Comparison of ENCODE assay signal across 10 cellular contexts in genomic region chr4:173518419-173519102, GRCh38. TPM values are rescaled to one million over a fixed set of nuclear protein-coding genes. Genes with fewer than 3 reads are reported as not detected.
DNase-seq lines count a peak whose midpoint lies in the region; ATAC-seq and TF ChIP-seq lines count a peak whose summit lies in the region.
"Had no signal": no experiment of that assay in that cellular context is flagged by ENCODE, and none has a peak within 500 bp of the region (broad histone marks: within the 10 kb centered on the region; RNA-seq: fewer than 3 reads in every experiment).

No MANE protein-coding gene starts in this region.

- H3K27me3 ChIP-seq in HUES64 (ENCODE audit: insufficient read depth, low read length) (peaks cover 100% of the 10 kb centered on the region), Caco-2 (replicated peaks; ENCODE audit: control insufficient read depth, insufficient read depth, low read length) (no peaks in the 10 kb centered on the region)

- no peak overlapping the region for H3K27ac ChIP-seq in HUES64 (ENCODE audit: low read depth, low read length)

- H3K36me3 Mint-ChIP-seq in brain: no peaks in the 10 kb centered on the region
- peaks cover 7 to 17% of the 10 kb centered on the region in 2 donors for H3K36me3 Mint-ChIP-seq in stimulated activated naive B cell treated with anti-CD40 and anti-IgM and Interleukin-4, amounts not matched to agents 10 μg/mL and 1 μg/mL and 100 μg/mL, for 72 hours
- H3K36me3 Mint-ChIP-seq in Caco-2 (ENCODE audit: insufficient read depth, unreplicated experiment): no peaks in the 10 kb centered on the region

- TF ChIP-seq CTCF in brain (conservative IDR thresholded peaks at IDR 0.05) (no peak), Caco-2 (IDR thresholded peaks at IDR 0.05; ENCODE audit: insufficient read depth in 1 of 2, low read depth in 1 of 2, low read length in 1 of 2, severe bottlenecking in 1 of 2, unreplicated experiment in 1 of 2) (no peak)

- CTCF ChIA-PET in Caco-2 (lab: Charles Lee): no interaction called here

- H3K4me3 ChIP-seq in HUES64 (ENCODE audit: low read length) (peak overlapping the region; percentile 21; the same call in 1 of the 2 replicates), Caco-2 (ENCODE audit: low read depth, low read length) (no peak overlapping the region)
- H3K4me3 ChIP-seq: GM12878 had no signal

- H3K36me3 ChIP-seq in HUES64 (ENCODE audit: insufficient read depth, low read length): no peaks in the 10 kb centered on the region
- no peaks in the 10 kb centered on the region for H3K36me3 ChIP-seq in Caco-2 (ENCODE audit: control insufficient read depth, insufficient read depth, low read length)

- H3K4me1 Mint-ChIP-seq in brain (peaks cover 44% of the 10 kb centered on the region), Caco-2 (ENCODE audit: low read depth, unreplicated experiment) (no peaks in the 10 kb centered on the region)
- peaks cover 16 to 25% of the 10 kb centered on the region in 2 donors for H3K4me1 Mint-ChIP-seq in stimulated activated naive B cell treated with anti-CD40 and anti-IgM and Interleukin-4, amounts not matched to agents 10 μg/mL and 1 μg/mL and 100 μg/mL, for 72 hours

- DNase-seq in kidney tubule cell (ENCODE audit: low spot score) (peak; percentile 20), Caco-2 (no peak), NCI-H524 (lab: John Stamatoyannopoulos, UW) (no peak)
- DNase-seq in stimulated activated naive B cell treated with anti-CD40 and anti-IgM and Interleukin-4, amounts not matched to agents 10 μg/mL and 1 μg/mL and 100 μg/mL, for 72 hours: no peak
- DNase-seq: NCI-H345 had no signal

- POLR2A ChIA-PET in Caco-2 (lab: Charles Lee): no interaction called here

- intact Hi-C loops in Caco-2 (cut with micrococcal nuclease; ENCODE audit: unreplicated experiment): no loop called here

- no peak for ATAC-seq in stimulated activated naive B cell treated with anti-CD40 and anti-IgM and Interleukin-4, amounts not matched to agents 10 μg/mL and 1 μg/mL and 100 μg/mL, for 72 hours (replicated peaks)
- ATAC-seq in GM19351 (IDR thresholded peaks at IDR 0.05; ENCODE audit: unreplicated experiment): no peak
- ATAC-seq: GM12878 had no signal

- H3K27ac Mint-ChIP-seq in brain: peak overlapping the region in 1 of 5 experiments; percentile 75
- H3K27ac Mint-ChIP-seq in stimulated activated naive B cell treated with anti-CD40 and anti-IgM and Interleukin-4, amounts not matched to agents 10 μg/mL and 1 μg/mL and 100 μg/mL, for 72 hours: peak overlapping the region; percentile 86
- no peak overlapping the region for H3K27ac Mint-ChIP-seq in Caco-2 (ENCODE audit: unreplicated experiment)

- H3K27me3 Mint-ChIP-seq in brain (peaks cover 100% of the 10 kb centered on the region), Caco-2 (ENCODE audit: insufficient read depth, unreplicated experiment) (peaks cover 5% of the 10 kb centered on the region)
- H3K27me3 Mint-ChIP-seq in stimulated activated naive B cell treated with anti-CD40 and anti-IgM and Interleukin-4, amounts not matched to agents 10 μg/mL and 1 μg/mL and 100 μg/mL, for 72 hours: peaks cover 74 to 92% of the 10 kb centered on the region in 2 donors

- H3K4me1 ChIP-seq in HUES64 (ENCODE audit: insufficient read depth, low read length) (peaks cover 34% of the 10 kb centered on the region), Caco-2 (no peaks in the 10 kb centered on the region)

- 1% methylated on average over 42 of the region's 42 CpGs for WGBS in HUES64

- H3K9me3 ChIP-seq in HUES64 (ENCODE audit: insufficient read depth, low read depth, low read length) (no peaks in the 10 kb centered on the region), Caco-2 (no peaks in the 10 kb centered on the region)

- no TSS peak for BruUV-seq in Caco-2 (replicated peaks; lab: Mats Ljungman, UMichigan)

- peak overlapping the region in 4 of 5 experiments; percentile 37 to 81 (median 53) for H3K4me3 Mint-ChIP-seq in brain
- peak overlapping the region; percentile 54 to 69 for H3K4me3 Mint-ChIP-seq in stimulated activated naive B cell treated with anti-CD40 and anti-IgM and Interleukin-4, amounts not matched to agents 10 μg/mL and 1 μg/mL and 100 μg/mL, for 72 hours
- H3K4me3 Mint-ChIP-seq in Caco-2 (ENCODE audit: unreplicated experiment): no peak overlapping the region

- no peak overlapping the region for H3K9ac ChIP-seq in HUES64 (ENCODE audit: low read depth, low read length)

- H3K9me3 Mint-ChIP-seq in brain: peaks cover 0 to 12% (median 8%) of the 10 kb centered on the region in 5 experiments
- H3K9me3 Mint-ChIP-seq in stimulated activated naive B cell treated with anti-CD40 and anti-IgM and Interleukin-4, amounts not matched to agents 10 μg/mL and 1 μg/mL and 100 μg/mL, for 72 hours: peaks cover 14 to 15% of the 10 kb centered on the region in 2 donors
- H3K9me3 Mint-ChIP-seq in Caco-2 (ENCODE audit: unreplicated experiment): no peaks in the 10 kb centered on the region

RNA-seq across cellular contexts. Expression of gene HAND2, which starts 11.5 kb away (rescaled TPM):
- polyA plus RNA-seq in HUES64 (2013, experiment 1 of 2): 0.55 TPM
- polyA plus RNA-seq in HUES64 (2013, experiment 2 of 2): 0.82 TPM
- not detected for polyA plus RNA-seq in brain (ENCODE audit: insufficient read depth, low read depth, low replicate concordance)
- total RNA-seq in Caco-2 (2022): not detected in 2 replicates
- total RNA-seq: GM12878, mononuclear cell had no signal
